Comparison of ENCODE assay signal across 1 cellular context in genomic region chr14:75549169-75549568, GRCh38.
TF ChIP-seq lines count a peak whose summit lies in the region.

No MANE protein-coding gene starts in this region.

TF ChIP-seq in HepG2, 621 proteins besides CTCF, POLR2A, EP300 and RAD21 (continued from another document):
- TF ChIP-seq, protein P1, sequence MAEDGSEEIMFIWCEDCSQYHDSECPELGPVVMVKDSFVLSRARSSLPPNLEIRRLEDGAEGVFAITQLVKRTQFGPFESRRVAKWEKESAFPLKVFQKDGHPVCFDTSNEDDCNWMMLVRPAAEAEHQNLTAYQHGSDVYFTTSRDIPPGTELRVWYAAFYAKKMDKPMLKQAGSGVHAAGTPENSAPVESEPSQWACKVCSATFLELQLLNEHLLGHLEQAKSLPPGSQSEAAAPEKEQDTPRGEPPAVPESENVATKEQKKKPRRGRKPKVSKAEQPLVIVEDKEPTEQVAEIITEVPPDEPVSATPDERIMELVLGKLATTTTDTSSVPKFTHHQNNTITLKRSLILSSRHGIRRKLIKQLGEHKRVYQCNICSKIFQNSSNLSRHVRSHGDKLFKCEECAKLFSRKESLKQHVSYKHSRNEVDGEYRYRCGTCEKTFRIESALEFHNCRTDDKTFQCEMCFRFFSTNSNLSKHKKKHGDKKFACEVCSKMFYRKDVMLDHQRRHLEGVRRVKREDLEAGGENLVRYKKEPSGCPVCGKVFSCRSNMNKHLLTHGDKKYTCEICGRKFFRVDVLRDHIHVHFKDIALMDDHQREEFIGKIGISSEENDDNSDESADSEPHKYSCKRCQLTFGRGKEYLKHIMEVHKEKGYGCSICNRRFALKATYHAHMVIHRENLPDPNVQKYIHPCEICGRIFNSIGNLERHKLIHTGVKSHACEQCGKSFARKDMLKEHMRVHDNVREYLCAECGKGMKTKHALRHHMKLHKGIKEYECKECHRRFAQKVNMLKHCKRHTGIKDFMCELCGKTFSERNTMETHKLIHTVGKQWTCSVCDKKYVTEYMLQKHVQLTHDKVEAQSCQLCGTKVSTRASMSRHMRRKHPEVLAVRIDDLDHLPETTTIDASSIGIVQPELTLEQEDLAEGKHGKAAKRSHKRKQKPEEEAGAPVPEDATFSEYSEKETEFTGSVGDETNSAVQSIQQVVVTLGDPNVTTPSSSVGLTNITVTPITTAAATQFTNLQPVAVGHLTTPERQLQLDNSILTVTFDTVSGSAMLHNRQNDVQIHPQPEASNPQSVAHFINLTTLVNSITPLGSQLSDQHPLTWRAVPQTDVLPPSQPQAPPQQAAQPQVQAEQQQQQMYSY (CRISPR knock-in tag; IDR thresholded peaks at IDR 0.05): no peak
- TF ChIP-seq AFF4 (CRISPR knock-in tag; IDR thresholded peaks at IDR 0.05): no peak
- TF ChIP-seq GABPB1 (CRISPR knock-in tag; IDR thresholded peaks at IDR 0.05): no peak
- no peak for TF ChIP-seq IKZF5 (CRISPR knock-in tag; IDR thresholded peaks at IDR 0.05)
- TF ChIP-seq ZNF317 (CRISPR knock-in tag; IDR thresholded peaks at IDR 0.05): no peak
- TF ChIP-seq PBX2 (CRISPR knock-in tag; IDR thresholded peaks at IDR 0.05): no peak
TF ChIP-seq in HepG2: peak in this region for 0.
